Comparison of ENCODE assay signal across 1 cellular context in the genomic region with DNA sequence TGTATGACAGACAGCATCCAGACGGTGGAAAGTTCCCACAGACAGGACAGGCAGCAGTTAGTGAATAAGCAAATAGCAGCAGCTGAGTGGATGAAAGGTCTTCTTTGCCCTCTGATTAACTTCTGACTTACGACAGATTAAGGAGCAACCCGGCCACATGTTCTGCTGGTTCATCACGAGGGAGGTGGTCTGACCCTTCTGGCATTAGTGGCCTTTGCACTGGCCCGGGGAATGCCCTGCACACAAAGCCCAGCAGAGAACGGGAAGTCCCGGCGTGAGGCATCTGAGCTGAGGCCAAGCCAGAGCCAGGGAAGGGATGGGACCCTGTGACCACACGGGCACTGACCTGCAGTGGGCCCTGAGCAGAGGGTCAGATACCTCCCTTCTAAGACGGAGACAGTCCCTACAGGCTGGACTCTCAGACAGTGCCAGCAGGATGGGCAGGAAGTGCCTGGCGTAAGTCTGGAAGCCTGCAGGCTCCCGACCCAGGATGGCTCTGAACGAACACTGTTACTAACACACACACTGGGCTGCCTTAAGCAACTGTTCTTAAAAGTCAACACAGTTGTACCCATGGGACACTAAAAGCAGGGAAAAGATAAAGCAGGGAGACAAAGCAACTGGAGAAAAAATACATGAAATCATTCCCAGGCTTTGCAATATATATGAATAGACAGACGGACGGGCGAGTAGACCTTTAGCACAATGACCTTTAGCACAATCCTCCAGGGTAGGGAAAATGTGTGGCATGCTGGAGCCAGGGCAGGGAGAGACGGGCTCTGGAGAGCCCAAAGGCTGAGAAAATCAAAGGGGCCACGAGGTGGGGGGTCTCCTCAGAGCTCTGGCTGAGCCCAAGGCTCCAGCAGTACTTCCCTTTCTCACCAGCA.
TF ChIP-seq lines count a peak whose summit lies in the region.

No MANE protein-coding gene starts in this region.

TF ChIP-seq in HepG2, 621 proteins besides CTCF, POLR2A, EP300 and RAD21 (continued from another document and continues in another):
- TF ChIP-seq, protein P1, sequence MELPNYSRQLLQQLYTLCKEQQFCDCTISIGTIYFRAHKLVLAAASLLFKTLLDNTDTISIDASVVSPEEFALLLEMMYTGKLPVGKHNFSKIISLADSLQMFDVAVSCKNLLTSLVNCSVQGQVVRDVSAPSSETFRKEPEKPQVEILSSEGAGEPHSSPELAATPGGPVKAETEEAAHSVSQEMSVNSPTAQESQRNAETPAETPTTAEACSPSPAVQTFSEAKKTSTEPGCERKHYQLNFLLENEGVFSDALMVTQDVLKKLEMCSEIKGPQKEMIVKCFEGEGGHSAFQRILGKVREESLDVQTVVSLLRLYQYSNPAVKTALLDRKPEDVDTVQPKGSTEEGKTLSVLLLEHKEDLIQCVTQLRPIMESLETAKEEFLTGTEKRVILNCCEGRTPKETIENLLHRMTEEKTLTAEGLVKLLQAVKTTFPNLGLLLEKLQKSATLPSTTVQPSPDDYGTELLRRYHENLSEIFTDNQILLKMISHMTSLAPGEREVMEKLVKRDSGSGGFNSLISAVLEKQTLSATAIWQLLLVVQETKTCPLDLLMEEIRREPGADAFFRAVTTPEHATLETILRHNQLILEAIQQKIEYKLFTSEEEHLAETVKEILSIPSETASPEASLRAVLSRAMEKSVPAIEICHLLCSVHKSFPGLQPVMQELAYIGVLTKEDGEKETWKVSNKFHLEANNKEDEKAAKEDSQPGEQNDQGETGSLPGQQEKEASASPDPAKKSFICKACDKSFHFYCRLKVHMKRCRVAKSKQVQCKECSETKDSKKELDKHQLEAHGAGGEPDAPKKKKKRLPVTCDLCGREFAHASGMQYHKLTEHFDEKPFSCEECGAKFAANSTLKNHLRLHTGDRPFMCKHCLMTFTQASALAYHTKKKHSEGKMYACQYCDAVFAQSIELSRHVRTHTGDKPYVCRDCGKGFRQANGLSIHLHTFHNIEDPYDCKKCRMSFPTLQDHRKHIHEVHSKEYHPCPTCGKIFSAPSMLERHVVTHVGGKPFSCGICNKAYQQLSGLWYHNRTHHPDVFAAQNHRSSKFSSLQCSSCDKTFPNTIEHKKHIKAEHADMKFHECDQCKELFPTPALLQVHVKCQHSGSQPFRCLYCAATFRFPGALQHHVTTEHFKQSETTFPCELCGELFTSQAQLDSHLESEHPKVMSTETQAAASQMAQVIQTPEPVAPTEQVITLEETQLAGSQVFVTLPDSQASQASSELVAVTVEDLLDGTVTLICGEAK (IDR thresholded peaks at IDR 0.05) = no peak
- TF ChIP-seq, protein P1 (CRISPR knock-in tag; IDR thresholded peaks at IDR 0.05) = no peak
- TF ChIP-seq ZBTB21 (CRISPR knock-in tag; IDR thresholded peaks at IDR 0.05) (no peak), PAF1 (CRISPR knock-in tag; IDR thresholded peaks at IDR 0.05) (no peak), ZNF761 (CRISPR knock-in tag; conservative IDR thresholded peaks at IDR 0.05) (no peak), POGZ (CRISPR knock-in tag; IDR thresholded peaks at IDR 0.05) (peak; percentile 24; the same call in 1 of the 2 replicates), ZSCAN9 (CRISPR knock-in tag; IDR thresholded peaks at IDR 0.05; ENCODE audit: borderline replicate concordance) (peak; percentile 53; the same call in 1 of the 2 replicates), TBP (CRISPR knock-in tag; IDR thresholded peaks at IDR 0.05) (no peak), SALL2 (CRISPR knock-in tag; IDR thresholded peaks at IDR 0.05) (no peak), ZNF616 (CRISPR knock-in tag; IDR thresholded peaks at IDR 0.05; ENCODE audit: low read depth) (no peak), ZNF816 (CRISPR knock-in tag; IDR thresholded peaks at IDR 0.05; ENCODE audit: borderline replicate concordance) (no peak), MTF1 (CRISPR knock-in tag; IDR thresholded peaks at IDR 0.05) (no peak), ETV6 (CRISPR knock-in tag; conservative IDR thresholded peaks at IDR 0.05) (0 out of 2 replicates have a peak, but pooled peaks have one; percentile 31), ZNF790 (CRISPR knock-in tag; IDR thresholded peaks at IDR 0.05; ENCODE audit: borderline replicate concordance) (0 out of 2 replicates have a peak, but pooled peaks have one; percentile 51), ARHGAP35 (CRISPR knock-in tag; IDR thresholded peaks at IDR 0.05; ENCODE audit: borderline replicate concordance) (0 out of 2 replicates have a peak, but pooled peaks have one; percentile 46)
- TF ChIP-seq, protein P2, sequence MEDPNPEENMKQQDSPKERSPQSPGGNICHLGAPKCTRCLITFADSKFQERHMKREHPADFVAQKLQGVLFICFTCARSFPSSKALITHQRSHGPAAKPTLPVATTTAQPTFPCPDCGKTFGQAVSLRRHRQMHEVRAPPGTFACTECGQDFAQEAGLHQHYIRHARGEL (CRISPR knock-in tag; IDR thresholded peaks at IDR 0.05) = 0 out of 2 replicates have a peak, but pooled peaks have one; percentile 32
- TF ChIP-seq, protein P3, sequence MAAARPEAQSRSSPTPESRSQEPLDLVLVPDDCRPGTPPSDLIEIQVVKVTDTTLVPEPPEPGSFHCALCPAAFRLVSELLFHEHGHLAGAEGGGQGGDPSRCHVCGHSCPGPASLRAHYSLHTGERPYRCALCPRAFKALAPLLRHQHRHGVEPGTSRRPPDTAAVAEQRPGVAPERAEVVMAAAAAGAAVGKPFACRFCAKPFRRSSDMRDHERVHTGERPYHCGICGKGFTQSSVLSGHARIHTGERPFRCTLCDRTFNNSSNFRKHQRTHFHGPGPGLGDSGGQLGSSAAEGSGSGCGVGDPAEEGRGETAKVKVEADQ (CRISPR knock-in tag; IDR thresholded peaks at IDR 0.05; ENCODE audit: borderline replicate concordance) = no peak
- TF ChIP-seq, protein P4, sequence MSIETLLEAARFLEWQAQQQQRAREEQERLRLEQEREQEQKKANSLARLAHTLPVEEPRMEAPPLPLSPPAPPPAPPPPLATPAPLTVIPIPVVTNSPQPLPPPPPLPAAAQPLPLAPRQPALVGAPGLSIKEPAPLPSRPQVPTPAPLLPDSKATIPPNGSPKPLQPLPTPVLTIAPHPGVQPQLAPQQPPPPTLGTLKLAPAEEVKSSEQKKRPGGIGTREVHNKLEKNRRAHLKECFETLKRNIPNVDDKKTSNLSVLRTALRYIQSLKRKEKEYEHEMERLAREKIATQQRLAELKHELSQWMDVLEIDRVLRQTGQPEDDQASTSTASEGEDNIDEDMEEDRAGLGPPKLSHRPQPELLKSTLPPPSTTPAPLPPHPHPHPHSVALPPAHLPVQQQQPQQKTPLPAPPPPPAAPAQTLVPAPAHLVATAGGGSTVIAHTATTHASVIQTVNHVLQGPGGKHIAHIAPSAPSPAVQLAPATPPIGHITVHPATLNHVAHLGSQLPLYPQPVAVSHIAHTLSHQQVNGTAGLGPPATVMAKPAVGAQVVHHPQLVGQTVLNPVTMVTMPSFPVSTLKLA (IDR thresholded peaks at IDR 0.05) = peak; percentile 81
- TF ChIP-seq, protein P5, sequence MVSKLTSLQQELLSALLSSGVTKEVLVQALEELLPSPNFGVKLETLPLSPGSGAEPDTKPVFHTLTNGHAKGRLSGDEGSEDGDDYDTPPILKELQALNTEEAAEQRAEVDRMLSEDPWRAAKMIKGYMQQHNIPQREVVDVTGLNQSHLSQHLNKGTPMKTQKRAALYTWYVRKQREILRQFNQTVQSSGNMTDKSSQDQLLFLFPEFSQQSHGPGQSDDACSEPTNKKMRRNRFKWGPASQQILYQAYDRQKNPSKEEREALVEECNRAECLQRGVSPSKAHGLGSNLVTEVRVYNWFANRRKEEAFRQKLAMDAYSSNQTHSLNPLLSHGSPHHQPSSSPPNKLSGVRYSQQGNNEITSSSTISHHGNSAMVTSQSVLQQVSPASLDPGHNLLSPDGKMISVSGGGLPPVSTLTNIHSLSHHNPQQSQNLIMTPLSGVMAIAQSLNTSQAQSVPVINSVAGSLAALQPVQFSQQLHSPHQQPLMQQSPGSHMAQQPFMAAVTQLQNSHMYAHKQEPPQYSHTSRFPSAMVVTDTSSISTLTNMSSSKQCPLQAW (CRISPR knock-in tag; IDR thresholded peaks at IDR 0.05) = peak; percentile 0; the same call in 1 of the 2 replicates
- TF ChIP-seq, protein P6, sequence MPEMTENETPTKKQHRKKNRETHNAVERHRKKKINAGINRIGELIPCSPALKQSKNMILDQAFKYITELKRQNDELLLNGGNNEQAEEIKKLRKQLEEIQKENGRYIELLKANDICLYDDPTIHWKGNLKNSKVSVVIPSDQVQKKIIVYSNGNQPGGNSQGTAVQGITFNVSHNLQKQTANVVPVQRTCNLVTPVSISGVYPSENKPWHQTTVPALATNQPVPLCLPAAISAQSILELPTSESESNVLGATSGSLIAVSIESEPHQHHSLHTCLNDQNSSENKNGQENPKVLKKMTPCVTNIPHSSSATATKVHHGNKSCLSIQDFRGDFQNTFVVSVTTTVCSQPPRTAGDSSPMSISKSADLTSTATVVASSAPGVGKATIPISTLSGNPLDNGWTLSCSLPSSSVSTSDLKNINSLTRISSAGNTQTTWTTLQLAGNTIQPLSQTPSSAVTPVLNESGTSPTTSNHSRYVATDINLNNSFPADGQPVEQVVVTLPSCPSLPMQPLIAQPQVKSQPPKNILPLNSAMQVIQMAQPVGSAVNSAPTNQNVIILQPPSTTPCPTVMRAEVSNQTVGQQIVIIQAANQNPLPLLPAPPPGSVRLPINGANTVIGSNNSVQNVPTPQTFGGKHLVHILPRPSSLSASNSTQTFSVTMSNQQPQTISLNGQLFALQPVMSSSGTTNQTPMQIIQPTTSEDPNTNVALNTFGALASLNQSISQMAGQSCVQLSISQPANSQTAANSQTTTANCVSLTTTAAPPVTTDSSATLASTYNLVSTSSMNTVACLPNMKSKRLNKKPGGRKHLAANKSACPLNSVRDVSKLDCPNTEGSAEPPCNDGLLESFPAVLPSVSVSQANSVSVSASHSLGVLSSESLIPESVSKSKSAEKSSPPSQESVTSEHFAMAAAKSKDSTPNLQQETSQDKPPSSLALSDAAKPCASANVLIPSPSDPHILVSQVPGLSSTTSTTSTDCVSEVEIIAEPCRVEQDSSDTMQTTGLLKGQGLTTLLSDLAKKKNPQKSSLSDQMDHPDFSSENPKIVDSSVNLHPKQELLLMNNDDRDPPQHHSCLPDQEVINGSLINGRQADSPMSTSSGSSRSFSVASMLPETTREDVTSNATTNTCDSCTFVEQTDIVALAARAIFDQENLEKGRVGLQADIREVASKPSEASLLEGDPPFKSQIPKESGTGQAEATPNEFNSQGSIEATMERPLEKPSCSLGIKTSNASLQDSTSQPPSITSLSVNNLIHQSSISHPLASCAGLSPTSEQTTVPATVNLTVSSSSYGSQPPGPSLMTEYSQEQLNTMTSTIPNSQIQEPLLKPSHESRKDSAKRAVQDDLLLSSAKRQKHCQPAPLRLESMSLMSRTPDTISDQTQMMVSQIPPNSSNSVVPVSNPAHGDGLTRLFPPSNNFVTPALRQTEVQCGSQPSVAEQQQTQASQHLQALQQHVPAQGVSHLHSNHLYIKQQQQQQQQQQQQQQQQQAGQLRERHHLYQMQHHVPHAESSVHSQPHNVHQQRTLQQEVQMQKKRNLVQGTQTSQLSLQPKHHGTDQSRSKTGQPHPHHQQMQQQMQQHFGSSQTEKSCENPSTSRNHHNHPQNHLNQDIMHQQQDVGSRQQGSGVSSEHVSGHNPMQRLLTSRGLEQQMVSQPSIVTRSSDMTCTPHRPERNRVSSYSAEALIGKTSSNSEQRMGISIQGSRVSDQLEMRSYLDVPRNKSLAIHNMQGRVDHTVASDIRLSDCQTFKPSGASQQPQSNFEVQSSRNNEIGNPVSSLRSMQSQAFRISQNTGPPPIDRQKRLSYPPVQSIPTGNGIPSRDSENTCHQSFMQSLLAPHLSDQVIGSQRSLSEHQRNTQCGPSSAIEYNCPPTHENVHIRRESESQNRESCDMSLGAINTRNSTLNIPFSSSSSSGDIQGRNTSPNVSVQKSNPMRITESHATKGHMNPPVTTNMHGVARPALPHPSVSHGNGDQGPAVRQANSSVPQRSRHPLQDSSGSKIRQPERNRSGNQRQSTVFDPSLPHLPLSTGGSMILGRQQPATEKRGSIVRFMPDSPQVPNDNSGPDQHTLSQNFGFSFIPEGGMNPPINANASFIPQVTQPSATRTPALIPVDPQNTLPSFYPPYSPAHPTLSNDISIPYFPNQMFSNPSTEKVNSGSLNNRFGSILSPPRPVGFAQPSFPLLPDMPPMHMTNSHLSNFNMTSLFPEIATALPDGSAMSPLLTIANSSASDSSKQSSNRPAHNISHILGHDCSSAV (CRISPR knock-in tag; IDR thresholded peaks at IDR 0.05; ENCODE audit: borderline replicate concordance) = no peak
- TF ChIP-seq, protein P7, sequence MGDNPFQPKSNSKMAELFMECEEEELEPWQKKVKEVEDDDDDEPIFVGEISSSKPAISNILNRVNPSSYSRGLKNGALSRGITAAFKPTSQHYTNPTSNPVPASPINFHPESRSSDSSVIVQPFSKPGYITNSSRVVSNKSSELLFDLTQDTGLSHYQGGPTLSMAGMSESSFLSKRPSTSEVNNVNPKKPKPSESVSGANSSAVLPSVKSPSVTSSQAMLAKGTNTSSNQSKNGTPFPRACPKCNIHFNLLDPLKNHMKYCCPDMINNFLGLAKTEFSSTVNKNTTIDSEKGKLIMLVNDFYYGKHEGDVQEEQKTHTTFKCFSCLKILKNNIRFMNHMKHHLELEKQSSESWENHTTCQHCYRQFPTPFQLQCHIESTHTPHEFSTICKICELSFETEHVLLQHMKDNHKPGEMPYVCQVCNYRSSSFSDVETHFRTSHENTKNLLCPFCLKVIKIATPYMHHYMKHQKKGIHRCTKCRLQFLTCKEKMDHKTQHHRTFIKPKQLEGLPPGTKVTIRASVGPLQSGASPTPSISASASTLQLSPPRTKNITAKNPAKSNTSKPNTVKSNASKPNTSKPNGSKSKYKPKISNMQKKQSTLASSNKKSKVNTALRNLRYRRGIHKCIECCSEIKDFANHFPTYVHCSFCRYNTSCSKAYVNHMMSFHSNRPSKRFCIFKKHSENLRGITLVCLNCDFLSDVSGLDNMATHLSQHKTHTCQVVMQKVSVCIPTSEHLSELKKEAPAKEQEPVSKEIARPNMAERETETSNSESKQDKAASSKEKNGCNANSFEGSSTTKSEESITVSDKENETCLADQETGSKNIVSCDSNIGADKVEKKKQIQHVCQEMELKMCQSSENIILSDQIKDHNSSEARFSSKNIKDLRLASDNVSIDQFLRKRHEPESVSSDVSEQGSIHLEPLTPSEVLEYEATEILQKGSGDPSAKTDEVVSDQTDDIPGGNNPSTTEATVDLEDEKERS (CRISPR knock-in tag; IDR thresholded peaks at IDR 0.05) = peak; percentile 22; the same call in 1 of the 2 replicates
